ENCODE assay signal across 25 cellular contexts in the genomic region with DNA sequence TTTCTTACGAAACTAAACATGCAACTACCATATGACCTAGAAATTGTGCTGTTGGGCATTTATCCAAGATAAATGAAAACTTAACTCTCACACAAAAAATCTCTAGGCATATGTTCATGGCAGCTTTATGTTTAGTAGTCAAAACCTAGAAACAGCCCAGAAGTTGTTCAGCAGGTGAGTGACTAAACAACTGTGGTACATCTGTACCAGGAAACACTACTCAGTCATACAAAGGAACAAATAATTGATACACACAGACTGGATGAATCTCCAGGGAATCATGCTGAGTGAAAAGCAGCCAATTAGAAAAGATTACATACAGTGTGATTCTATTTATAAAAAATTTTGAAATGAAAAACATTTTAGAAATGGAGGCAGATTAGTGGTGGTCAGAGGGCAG. TPM values are rescaled to one million over a fixed set of nuclear protein-coding genes. Genes with fewer than 3 reads are reported as not detected.
"Had no signal": no experiment of that assay in that cellular context is flagged by ENCODE, and none has a peak within 500 bp of the region (broad histone marks: within the 10 kb centered on the region; RNA-seq: fewer than 3 reads in every experiment).

No MANE protein-coding gene starts in this region.

- H3K4me3 ChIP-seq: adrenal gland, cardiac muscle cell, dorsolateral prefrontal cortex, neural progenitor cell, right atrium auricular region, thyroid gland had no signal

- ATAC-seq: activated CD4-positive, CD25-positive, alpha-beta regulatory T cell treated with anti-CD3 and anti-CD28 coated beads, Interleukin-2, amount 50 U/mL, for 24 hours; activated T-cell treated with anti-CD3 and anti-CD28 coated beads, Interleukin-2, amount 50 U/mL, for 72 hours; foreskin keratinocyte; naive thymus-derived CD4-positive, alpha-beta T cell had no signal

- DNase-seq: activated CD4-positive, alpha-beta T cell treated with anti-CD3 and anti-CD28 coated beads, Interleukin-2, amount 50 U/mL, for 4 hours; activated effector memory CD4-positive, alpha-beta T cell treated with anti-CD3 and anti-CD28 coated beads, Interleukin-2, amount 50 U/mL, for 16 hours; activated T-cell treated with anti-CD3 and anti-CD28 coated beads, Interleukin-2, amount 50 U/mL, for 72 hours; adrenal gland; dorsolateral prefrontal cortex; endodermal cell; foreskin keratinocyte; hippocampal formation; naive thymus-derived CD4-positive, alpha-beta T cell; stimulated activated CD4-positive, alpha-beta T cell treated with anti-CD3 and anti-CD28 coated beads, Interleukin-12 subunit alpha, Interleukin-12 subunit beta, amount 100 ng/mL, for 4 hours; stimulated activated CD4-positive, alpha-beta T cell treated with anti-CD3 and anti-CD28 coated beads, Interleukin-1b, Interleukin-23, amount 100 ng/mL, for 48 hours; stimulated activated naive CD4-positive, alpha-beta T cell treated with Interleukin-2 at 50 U/mL for 16 hours; thyroid gland had no signal

RNA-seq across cellular contexts. Expression of a gene that starts 35.5 kb away (rescaled TPM):
- total RNA-seq: activated CD8-positive, alpha-beta memory T cell treated with anti-CD3 and anti-CD28 coated beads for 36 hours; activated T-cell treated with anti-CD3 and anti-CD28 coated beads, Interleukin-2, amount 50 U/mL, for 72 hours; astrocyte; cardiac muscle cell; endodermal cell; epithelial cell of proximal tubule; foreskin keratinocyte; lung microvascular endothelial cell; naive thymus-derived CD4-positive, alpha-beta T cell; osteoblast; progenitor cell of endocrine pancreas; right atrium auricular region; subcutaneous adipose tissue; thyroid gland; ureter had no signal

RNA-seq across cellular contexts. Expression of a gene that starts 35.7 kb away (rescaled TPM):
- total RNA-seq: activated CD8-positive, alpha-beta memory T cell treated with anti-CD3 and anti-CD28 coated beads for 36 hours; activated T-cell treated with anti-CD3 and anti-CD28 coated beads, Interleukin-2, amount 50 U/mL, for 72 hours; astrocyte; cardiac muscle cell; endodermal cell; epithelial cell of proximal tubule; foreskin keratinocyte; lung microvascular endothelial cell; naive thymus-derived CD4-positive, alpha-beta T cell; osteoblast; progenitor cell of endocrine pancreas; right atrium auricular region; thyroid gland; ureter had no signal
